In the genomic region with DNA sequence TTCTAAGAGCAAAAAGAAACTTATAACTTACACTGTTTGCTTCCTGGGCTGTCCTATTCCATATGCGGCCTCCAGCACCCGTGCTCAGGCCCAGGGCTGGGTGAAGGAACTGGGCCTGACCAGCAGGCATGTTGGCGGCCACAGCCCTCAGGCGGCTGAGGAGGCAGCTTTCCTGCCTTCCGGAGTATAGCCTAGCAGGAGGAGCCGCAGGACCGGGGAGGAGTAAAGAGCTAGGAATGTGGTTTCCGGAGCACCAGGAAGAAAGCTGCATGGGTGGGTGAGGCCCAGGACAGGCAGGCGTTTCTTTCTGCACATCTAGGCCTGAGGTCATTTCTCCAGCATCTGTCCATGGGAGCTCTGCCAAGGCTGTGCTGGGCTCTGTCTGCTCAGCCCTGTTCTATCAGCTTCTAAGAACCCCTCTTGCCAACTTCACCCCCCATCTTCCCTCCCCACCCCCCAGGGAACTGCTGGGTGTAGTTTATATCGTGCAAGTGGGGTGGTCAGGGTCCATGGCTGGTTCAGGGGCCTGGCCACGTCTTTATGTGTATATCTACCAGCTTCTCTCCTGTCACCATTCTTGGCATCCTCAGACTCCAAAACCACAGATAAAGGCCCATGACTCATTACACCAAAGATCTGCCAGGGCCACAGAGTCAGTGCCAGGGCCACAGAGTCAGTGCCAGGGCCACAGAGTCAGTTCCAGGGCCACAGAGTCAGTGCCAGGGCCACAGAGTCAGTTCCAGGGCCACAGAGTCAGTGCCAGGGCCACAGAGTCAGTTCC, we compare ENCODE assay signal across 9 cellular contexts. TPM values are rescaled to one million over a fixed set of nuclear protein-coding genes. Genes with fewer than 3 reads are reported as not detected.
DNase-seq lines count a peak whose midpoint lies in the region; ATAC-seq and TF ChIP-seq lines count a peak whose summit lies in the region.
"Had no signal": no experiment of that assay in that cellular context is flagged by ENCODE, and none has a peak within 500 bp of the region (broad histone marks: within the 10 kb centered on the region; RNA-seq: fewer than 3 reads in every experiment).

No MANE protein-coding gene starts in this region.

- H3F3A ChIP-seq in neural progenitor cell (ENCODE audit: low read depth), result peaks cover 18% of the 10 kb centered on the region
- no peaks in the 10 kb centered on the region for H3F3A ChIP-seq in MM.1S (ENCODE audit: insufficient read depth, low read length)

- DNase-seq in SJSA1 (ENCODE audit: low read depth in 1 of 2, low spot score in 2 of 2) (peak; percentile 72 to 89), fibroblast of the conjunctiva (ENCODE audit: low read depth) (peak; percentile 93), omental fat pad (ENCODE audit: low spot score) (no peak), neural progenitor cell (ENCODE audit: low spot score) (no peak), MM.1S (no peak), DMS153 treated with DMSO at 0.1 percent for 48 hours (lab: John Stamatoyannopoulos, UW; ENCODE audit: unreplicated experiment) (no peak), DMS53 (lab: John Stamatoyannopoulos, UW) (no peak)
- DNase-seq: activated T-cell treated with anti-CD3 and anti-CD28 coated beads, Interleukin-2, amount 50 U/mL, for 24 hours had no signal

- H3K27me3 Mint-ChIP-seq in neural progenitor cell (ENCODE audit: insufficient read depth, low read depth), result peaks cover 25% of the 10 kb centered on the region

- TF ChIP-seq CTCF in omental fat pad (IDR thresholded peaks at IDR 0.05) (no peak), neural progenitor cell (IDR thresholded peaks at IDR 0.05) (no peak), MM.1S (IDR thresholded peaks at IDR 0.05; ENCODE audit: low read length) (no peak)

- H3K9ac ChIP-seq in BLaER1 (no peak overlapping the region), neural progenitor cell (no peak overlapping the region), MM.1S (ENCODE audit: low read length) (no peak overlapping the region)

- H3K4me2 ChIP-seq in BLaER1, result peak overlapping the region; percentile 67
- no peak overlapping the region for H3K4me2 ChIP-seq in neural progenitor cell
- H3K4me2 ChIP-seq in MM.1S (ENCODE audit: low read depth, low read length), result no peak overlapping the region

- H3K4me1 ChIP-seq in BLaER1 (peaks cover 30% of the 10 kb centered on the region), SJSA1 (replicated peaks) (peaks cover 29% of the 10 kb centered on the region), neural progenitor cell (peaks cover 13% of the 10 kb centered on the region), MM.1S (ENCODE audit: low read length) (no peaks in the 10 kb centered on the region)

- no peaks in the 10 kb centered on the region for H3K9me3 Mint-ChIP-seq in neural progenitor cell
- H3K9me3 Mint-ChIP-seq: activated T-cell treated with anti-CD3 and anti-CD28 coated beads, Interleukin-2, amount 50 U/mL, for 24 hours had no signal

- H3K79me2 ChIP-seq in neural progenitor cell (ENCODE audit: low read depth) (no peaks in the 10 kb centered on the region), MM.1S (ENCODE audit: low read length) (no peaks in the 10 kb centered on the region)

- no peak overlapping the region for H3K27ac Mint-ChIP-seq in neural progenitor cell
- H3K27ac Mint-ChIP-seq: activated T-cell treated with anti-CD3 and anti-CD28 coated beads, Interleukin-2, amount 50 U/mL, for 24 hours had no signal

- no peak overlapping the region for H3K4me3 ChIP-seq in BLaER1
- H3K4me3 ChIP-seq in SJSA1, result peak overlapping the region; percentile 17; the same call in 1 of the 2 replicates
- H3K4me3 ChIP-seq in neural progenitor cell, result no peak overlapping the region
- H3K4me3 ChIP-seq in MM.1S (ENCODE audit: low read length), result no peak overlapping the region

- H3K9me2 ChIP-seq in MM.1S (replicated peaks; ENCODE audit: insufficient read depth, low read length), result no peaks in the 10 kb centered on the region

- H3K9me3 ChIP-seq in BLaER1 (no peaks in the 10 kb centered on the region), SJSA1 (replicated peaks) (no peaks in the 10 kb centered on the region; the same call in 1 of the 2 replicates), neural progenitor cell (ENCODE audit: low read depth) (no peaks in the 10 kb centered on the region), MM.1S (replicated peaks; ENCODE audit: insufficient read depth, low read length) (no peaks in the 10 kb centered on the region)

- ATAC-seq in omental fat pad (ENCODE audit: low FRiP score), result peak; percentile 77

- peaks cover 36% of the 10 kb centered on the region for H3K27me3 ChIP-seq in BLaER1
- H3K27me3 ChIP-seq in SJSA1 (replicated peaks), result no peaks in the 10 kb centered on the region
- peaks cover 49% of the 10 kb centered on the region for H3K27me3 ChIP-seq in neural progenitor cell
- H3K27me3 ChIP-seq in MM.1S (replicated peaks; ENCODE audit: insufficient read depth, low read length), result peaks cover 5% of the 10 kb centered on the region; the same call in 1 of the 2 replicates

- H3K36me3 ChIP-seq in BLaER1 (no peaks in the 10 kb centered on the region), SJSA1 (no peaks in the 10 kb centered on the region), neural progenitor cell (no peaks in the 10 kb centered on the region), MM.1S (replicated peaks; ENCODE audit: insufficient read depth, low read length) (no peaks in the 10 kb centered on the region)

- H3K4me1 Mint-ChIP-seq in neural progenitor cell, result peaks cover 10% of the 10 kb centered on the region

- no peaks in the 10 kb centered on the region for H3K36me3 Mint-ChIP-seq in neural progenitor cell

- peaks cover 7% of the 10 kb centered on the region; the same call in 1 of the 2 replicates for H4K20me1 ChIP-seq in BLaER1
- H4K20me1 ChIP-seq in neural progenitor cell (ENCODE audit: low read depth), result no peaks in the 10 kb centered on the region
- no peaks in the 10 kb centered on the region for H4K20me1 ChIP-seq in MM.1S (ENCODE audit: insufficient read depth, low read length)

- H2AFZ ChIP-seq in neural progenitor cell (replicated peaks), result no peak overlapping the region
- H2AFZ ChIP-seq in MM.1S (ENCODE audit: low read length), result no peak overlapping the region

- H3K27ac ChIP-seq in BLaER1, result no peak overlapping the region
- peak overlapping the region; percentile 72 for H3K27ac ChIP-seq in SJSA1
- no peak overlapping the region for H3K27ac ChIP-seq in neural progenitor cell
- no peak overlapping the region for H3K27ac ChIP-seq in MM.1S (ENCODE audit: low read length)

- no peak overlapping the region for H3K4me3 Mint-ChIP-seq in neural progenitor cell
- H3K4me3 Mint-ChIP-seq: activated T-cell treated with anti-CD3 and anti-CD28 coated beads, Interleukin-2, amount 50 U/mL, for 24 hours had no signal

RNA-seq across cellular contexts. Expression of gene KIF7, which starts 7.8 kb away (rescaled TPM):
- total RNA-seq in SJSA1 (2014; rRNA removed; shearing (Covaris generic)), result 13.8 and 14.3 TPM in 2 replicates
- total RNA-seq in omental fat pad, result 10 to 100 TPM in 1 of 4 donors, 1 to 10 TPM in 3; 6.2 to 12.6 (median 7.7) TPM
- total RNA-seq in neural progenitor cell (ENCODE audit: low replicate concordance), result 4.3 and 15.7 TPM in 2 replicates

RNA-seq across cellular contexts. Expression of gene PLIN1, which starts 16.1 kb away (rescaled TPM):
- not detected in 2 replicates for total RNA-seq in SJSA1 (2014; rRNA removed; shearing (Covaris generic))
- total RNA-seq in omental fat pad (1,000 to 10,000 TPM in 1 of 4 donors, 100 to 1,000 TPM in 3; 465 to 1,383 (median 891) TPM), neural progenitor cell (ENCODE audit: low replicate concordance) (0.07 and 0.15 TPM in 2 replicates)

RNA-seq across cellular contexts. Expression of gene PEX11A, which starts 27.5 kb away (rescaled TPM):
- 4.8 and 15.0 TPM in 2 replicates for total RNA-seq in SJSA1 (2014; rRNA removed; shearing (Covaris generic))
- 100 to 1,000 TPM in 1 of 4 donors, 10 to 100 TPM in 3; 18.4 to 134 (median 29.9) TPM for total RNA-seq in omental fat pad
- total RNA-seq in neural progenitor cell (ENCODE audit: low replicate concordance), result 4.5 and 5.2 TPM in 2 replicates

RNA-seq across cellular contexts. Expression of gene WDR93, which starts 27.5 kb away (rescaled TPM):
- total RNA-seq in SJSA1 (2014; rRNA removed; shearing (Covaris generic)), result 0.05 TPM in 1 of 2 replicates, not detected in the other
- total RNA-seq in omental fat pad (1 to 10 TPM in 1 of 4 donors, under 1 TPM in 2, not detected in 1; 0.28 to 1.1 (median 0.36) TPM), neural progenitor cell (ENCODE audit: low replicate concordance) (0.51 and 0.62 TPM in 2 replicates)

Comparison
In these comparisons a context has a peak if more than half of its experiments do, and no peak if none do; other contexts are left out.
1. DNase-seq: peak in SJSA1 (2 of 2) and fibroblast of the conjunctiva (single experiment); none in omental fat pad (single experiment), neural progenitor cell (single experiment), MM.1S (single experiment), DMS153 treated with DMSO at 0.1 percent for 48 hours (single experiment) and DMS53 (single experiment).
2. RNA of gene PLIN1, which starts 16.1 kb away (total RNA-seq): 465 to 1,383 TPM in omental fat pad; 0.07 to 0.15 TPM in neural progenitor cell and not detected in SJSA1; every median in the first group is over 100 times any median in the second.